7 cellular contexts compared by ENCODE assay signal in genomic region chr6:165926378-165926777, GRCh38.
"Had no signal": no experiment of that assay in that cellular context is flagged by ENCODE, and none has a peak within 500 bp of the region (broad histone marks: within the 10 kb centered on the region; RNA-seq: fewer than 3 reads in every experiment).

No MANE protein-coding gene starts in this region.

- DNase-seq: GOT3, H7, HFFc6, IMR-90 had no signal

- H3K27ac Mint-ChIP-seq: HFFc6 had no signal

- H3K36me3 ChIP-seq: HAP-1 had no signal

- H3K27ac ChIP-seq: HL-60 had no signal

- H3K4me3 ChIP-seq: HAP-1 had no signal

- H3K4me3 Mint-ChIP-seq: HFFc6 had no signal

- ATAC-seq: HCT116 had no signal

- H3K9me3 ChIP-seq: HAP-1 had no signal
